ENCODE assay signal across 8 cellular contexts in the genomic region with DNA sequence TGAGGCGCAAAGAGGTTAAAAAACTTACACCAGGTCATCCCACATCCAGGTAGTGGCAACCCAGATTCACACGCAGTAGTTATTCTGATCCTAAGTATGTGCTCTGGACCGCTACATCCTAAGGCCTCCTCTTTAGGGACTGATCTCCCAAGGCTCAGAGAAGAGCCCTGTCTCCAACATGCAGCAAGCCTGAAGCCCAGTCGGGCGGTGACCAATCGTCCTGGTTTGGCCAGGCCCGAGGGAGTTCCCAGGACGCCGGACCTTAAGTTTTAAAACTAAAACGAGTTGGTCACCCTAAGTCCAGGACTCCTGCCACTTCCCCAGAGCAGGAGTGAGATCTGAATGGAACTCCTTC. TPM values are rescaled to one million over a fixed set of nuclear protein-coding genes. Genes with fewer than 3 reads are reported as not detected.
DNase-seq lines count a peak whose midpoint lies in the region; ATAC-seq and TF ChIP-seq lines count a peak whose summit lies in the region.

No MANE protein-coding gene starts in this region.

- CTCF ChIA-PET in AG04449 (lab: Yijun Ruan, JAX), result interaction anchor here (0.7 to 1.1 kb wide), 4 partner anchors 8 to 141 kb away, joined by 3 to 4 read pairs (median 3); no protein-coding TSS in a partner anchor

- 0% methylated on average over 9 of the region's 10 CpGs for WGBS in mesodermal cell (ENCODE audit: insufficient coverage in 2 of 2), 2 experiments

- DNase-seq in AG04449 (ENCODE audit: low read depth, low spot score), result no peak
- DNase-seq in brain microvascular endothelial cell, result no peak
- DNase-seq in SHP77 treated with DMSO at 0.1 percent for 48 hours (lab: John Stamatoyannopoulos, UW), result no peak
- no peak for DNase-seq in stimulated activated naive CD4-positive, alpha-beta T cell (lab: John Stamatoyannopoulos, UW)
- DNase-seq in NCI-H187 treated with DMSO at 0.1 percent for 48 hours (lab: John Stamatoyannopoulos, UW), result no peak

- H3K27ac ChIP-seq in brain microvascular endothelial cell, result peak overlapping the region; percentile 28
- no peak overlapping the region for H3K27ac ChIP-seq in mesodermal cell (ENCODE audit: low read depth, low read length, severe bottlenecking)

- H3K36me3 ChIP-seq in brain microvascular endothelial cell (replicated peaks), result peaks cover 7% of the 10 kb centered on the region
- peaks cover 31% of the 10 kb centered on the region for H3K36me3 ChIP-seq in mesodermal cell (ENCODE audit: control insufficient read depth, insufficient read depth, low read length)

- POLR2A ChIA-PET in AG04449 (lab: Yijun Ruan, JAX), result interaction anchor here (0.6 kb wide), 1 partner anchor 1092 kb away, joined by 3 read pairs; no protein-coding TSS in a partner anchor

- H3K4me1 ChIP-seq in mesodermal cell (ENCODE audit: control insufficient read depth, insufficient read depth, low read length, poor library complexity, severe bottlenecking), result peaks cover 8% of the 10 kb centered on the region

- in situ Hi-C loops in brain microvascular endothelial cell (cut with HindIII; ENCODE audit: low pct_ligation_motif_present, low sequenced_read_pairs), result no loop called here

- TF ChIP-seq CTCF in AG04449 (IDR thresholded peaks at IDR 0.05; ENCODE audit: insufficient read depth, low read length, missing control alignments), result no peak
- no peak for TF ChIP-seq CTCF in brain microvascular endothelial cell (IDR thresholded peaks at IDR 0.05; ENCODE audit: low read depth, low read length, missing control alignments)

- no peaks in the 10 kb centered on the region for H3K27me3 ChIP-seq in brain microvascular endothelial cell (replicated peaks)

- ATAC-seq in GM19324 (IDR thresholded peaks at IDR 0.05; ENCODE audit: low FRiP score, unreplicated experiment), result peak; percentile 8
- ATAC-seq in HG03439 (IDR thresholded peaks at IDR 0.05; ENCODE audit: unreplicated experiment), result peak; percentile 22

- peak overlapping the region; percentile 96 for H3K4me3 ChIP-seq in AG04449 (ENCODE audit: low read depth, low read length)
- peak overlapping the region; percentile 93 for H3K4me3 ChIP-seq in brain microvascular endothelial cell (ENCODE audit: low read depth, low read length)
- H3K4me3 ChIP-seq in mesodermal cell (ENCODE audit: extremely low read depth, insufficient read depth, low read length, poor library complexity, severe bottlenecking), result peak overlapping the region; percentile 89

- H3K9me3 ChIP-seq in mesodermal cell (ENCODE audit: control insufficient read depth, low read length), result no peaks in the 10 kb centered on the region

RNA-seq across cellular contexts. Expression of a gene that starts 0.4 kb away (rescaled TPM):
- polyA plus RNA-seq in mesodermal cell (2013, experiment 1 of 2), result 20.2 TPM
- polyA plus RNA-seq in mesodermal cell (2013, experiment 2 of 2), result 23.6 TPM

RNA-seq across cellular contexts. Expression of a gene that starts 0.5 kb away (rescaled TPM):
- polyA plus RNA-seq in mesodermal cell (2013, experiment 1 of 2), result 5.7 TPM
- polyA plus RNA-seq in mesodermal cell (2013, experiment 2 of 2), result 4.3 TPM

RNA-seq across cellular contexts. Expression of a gene that starts 41.5 kb away (rescaled TPM):
- polyA plus RNA-seq in mesodermal cell (2013, experiment 1 of 2), result 42.1 TPM
- 47.8 TPM for polyA plus RNA-seq in mesodermal cell (2013, experiment 2 of 2)
